In the genomic region with DNA sequence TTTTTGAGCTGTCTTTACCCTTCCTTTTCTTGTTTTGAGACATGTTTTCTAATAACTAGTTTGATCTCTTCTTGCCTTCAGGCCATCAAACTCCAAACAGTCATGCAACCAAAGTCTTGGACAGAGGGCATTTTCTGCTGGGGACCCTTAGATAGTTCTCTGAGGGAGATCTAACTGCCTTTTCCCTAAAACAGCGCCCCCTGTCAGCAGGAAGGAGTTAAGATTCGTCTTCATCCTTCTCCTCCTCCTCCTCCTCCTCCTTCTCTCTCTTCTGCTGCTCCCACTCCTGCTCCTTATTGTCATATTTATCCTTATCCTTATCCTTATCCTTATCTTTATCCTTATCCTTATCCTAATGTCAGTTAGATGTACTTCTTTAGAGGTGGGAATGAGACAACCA, we compare ENCODE assay signal across 16 cellular contexts.
A peak's percentile ranks its signal among the peaks of the same experiment; 100 is the strongest.
DNase-seq lines count a peak whose midpoint lies in the region; ATAC-seq and TF ChIP-seq lines count a peak whose summit lies in the region.
"Had no signal": no experiment of that assay in that cellular context is flagged by ENCODE, and none has a peak within 500 bp of the region (broad histone marks: within the 10 kb centered on the region; RNA-seq: fewer than 3 reads in every experiment).

No MANE protein-coding gene starts in this region.

- H3K9me3 Mint-ChIP-seq in osteocyte (ENCODE audit: unreplicated experiment) = peaks cover 11% of the 10 kb centered on the region

- no peak overlapping the region for H3K27ac Mint-ChIP-seq in osteocyte (ENCODE audit: unreplicated experiment)
- H3K27ac Mint-ChIP-seq: activated CD8-positive, alpha-beta T cell treated with anti-CD3 and anti-CD28 coated beads, Interleukin-2, amount 10 ng/mL, durations not matched to agents 7 days and 5 days; effector memory CD8-positive, alpha-beta T cell had no signal

- H3K4me3 ChIP-seq in LNCaP clone FGC (ENCODE audit: low read depth, low read length) = no peak overlapping the region
- H3K4me3 ChIP-seq in brain microvascular endothelial cell (ENCODE audit: low read depth, low read length) = no peak overlapping the region
- no peak overlapping the region for H3K4me3 ChIP-seq in esophagus muscularis mucosa
- no peak overlapping the region for H3K4me3 ChIP-seq in adrenal gland
- H3K4me3 ChIP-seq: BLaER1, left ventricle myocardium inferior, ovary, skin epidermis had no signal

- H3K4me1 ChIP-seq in esophagus muscularis mucosa (no peaks in the 10 kb centered on the region), adrenal gland (replicated peaks in 1 of 2) (no peaks in the 10 kb centered on the region)
- H3K4me1 ChIP-seq: BLaER1, left ventricle myocardium inferior had no signal

- no peaks in the 10 kb centered on the region for H3K27me3 Mint-ChIP-seq in osteocyte (ENCODE audit: unreplicated experiment)
- H3K27me3 Mint-ChIP-seq: effector memory CD8-positive, alpha-beta T cell had no signal

- H3K4me3 Mint-ChIP-seq in osteocyte (ENCODE audit: unreplicated experiment) = no peak overlapping the region
- H3K4me3 Mint-ChIP-seq: activated CD8-positive, alpha-beta T cell treated with anti-CD3 and anti-CD28 coated beads, Interleukin-2, amount 10 ng/mL, durations not matched to agents 7 days and 5 days; effector memory CD8-positive, alpha-beta T cell had no signal

- H3K36me3 ChIP-seq in brain microvascular endothelial cell (replicated peaks) (no peaks in the 10 kb centered on the region), esophagus muscularis mucosa (no peaks in the 10 kb centered on the region), adrenal gland (replicated peaks in 1 of 2) (no peaks in the 10 kb centered on the region)
- H3K36me3 ChIP-seq: BLaER1, left ventricle myocardium inferior, ovary had no signal

- TF ChIP-seq CTCF in GM12872 (IDR thresholded peaks at IDR 0.05; ENCODE audit: insufficient read depth, low read depth, low read length) (peak; percentile 67), LNCaP clone FGC (IDR thresholded peaks at IDR 0.05; ENCODE audit: control insufficient read depth, extremely low read depth, insufficient read depth) (0 out of 2 replicates have a peak, but pooled peaks have one; percentile 8), brain microvascular endothelial cell (IDR thresholded peaks at IDR 0.05; ENCODE audit: low read depth, low read length, missing control alignments) (peak; percentile 26), osteocyte (IDR thresholded peaks at IDR 0.05) (peak; percentile 8), esophagus muscularis mucosa (IDR thresholded peaks at IDR 0.05) (no peak), adrenal gland (IDR thresholded peaks at IDR 0.05) (peak in 1 of 6 experiments; percentile 6)

- in situ Hi-C loops in brain microvascular endothelial cell (cut with HindIII; ENCODE audit: low pct_ligation_motif_present, low sequenced_read_pairs) = no loop called here

- H3K36me3 Mint-ChIP-seq in osteocyte (ENCODE audit: unreplicated experiment) = no peaks in the 10 kb centered on the region

- no peaks in the 10 kb centered on the region for H3K27me3 ChIP-seq in brain microvascular endothelial cell (replicated peaks)
- H3K27me3 ChIP-seq in esophagus muscularis mucosa = no peaks in the 10 kb centered on the region
- no peaks in the 10 kb centered on the region for H3K27me3 ChIP-seq in adrenal gland
- H3K27me3 ChIP-seq: BLaER1, ovary had no signal

- TF ChIP-seq POLR2A in esophagus muscularis mucosa (IDR thresholded peaks at IDR 0.05; ENCODE audit: low read depth) = no peak
- TF ChIP-seq POLR2A in adrenal gland (IDR thresholded peaks at IDR 0.05) = no peak

- H3K9me3 ChIP-seq in esophagus muscularis mucosa (no peaks in the 10 kb centered on the region), adrenal gland (replicated peaks in 1 of 3) (no peaks in the 10 kb centered on the region)
- H3K9me3 ChIP-seq: BLaER1, left ventricle myocardium inferior, ovary had no signal

- no peak for ATAC-seq in GM21515 (IDR thresholded peaks at IDR 0.05; ENCODE audit: unreplicated experiment)
- ATAC-seq: activated CD8-positive, alpha-beta T cell treated with anti-CD3 and anti-CD28 coated beads, Interleukin-2, amount 10 ng/mL, durations not matched to agents 7 days and 5 days; effector memory CD8-positive, alpha-beta T cell had no signal

- H3K27ac ChIP-seq in brain microvascular endothelial cell (no peak overlapping the region), esophagus muscularis mucosa (replicated peaks in 1 of 4) (no peak overlapping the region), adrenal gland (no peak overlapping the region)
- H3K27ac ChIP-seq: BLaER1, left ventricle myocardium inferior, ovary, skin epidermis had no signal

- intact Hi-C loops in esophagus muscularis mucosa (cut with DNase I) (no loop called here), adrenal gland (cut with DNase I) (no loop called here)

- no peak for TF ChIP-seq EP300 in esophagus muscularis mucosa (IDR thresholded peaks at IDR 0.05)

- H3K4me1 Mint-ChIP-seq in osteocyte (ENCODE audit: unreplicated experiment) = peaks cover 3% of the 10 kb centered on the region

- DNase-seq in LNCaP clone FGC (ENCODE audit: low read depth) (no peak), brain microvascular endothelial cell (no peak), osteocyte (ENCODE audit: extremely low spot score, unreplicated experiment) (no peak), esophagus muscularis mucosa (ENCODE audit: extremely low spot score) (no peak), adrenal gland (no peak)
- DNase-seq: activated CD8-positive, alpha-beta T cell treated with anti-CD3 and anti-CD28 coated beads, Interleukin-2, amount 10 ng/mL, durations not matched to agents 7 days and 5 days; effector memory CD8-positive, alpha-beta T cell; left ventricle myocardium inferior; NCI-H2029 treated with DMSO at 0.1 percent for 48 hours; NCI-H526; ovary; SW 1271 had no signal

- WGBS in esophagus muscularis mucosa = 32% methylated on average over 2 of the region's 2 CpGs
- 34 to 46% (median 36%) methylated on average over 2 of the region's 2 CpGs for WGBS in adrenal gland, 4 donors

Comparison
In these comparisons a context has a peak if more than half of its experiments do, and no peak if none do; other contexts are left out.
1. CTCF ChIP-seq: peak in GM12872 (single experiment), LNCaP clone FGC (single experiment), brain microvascular endothelial cell (single experiment) and osteocyte (single experiment); none in esophagus muscularis mucosa (0 of 3).